Comparison of ENCODE assay signal across 29 cellular contexts in the genomic region with DNA sequence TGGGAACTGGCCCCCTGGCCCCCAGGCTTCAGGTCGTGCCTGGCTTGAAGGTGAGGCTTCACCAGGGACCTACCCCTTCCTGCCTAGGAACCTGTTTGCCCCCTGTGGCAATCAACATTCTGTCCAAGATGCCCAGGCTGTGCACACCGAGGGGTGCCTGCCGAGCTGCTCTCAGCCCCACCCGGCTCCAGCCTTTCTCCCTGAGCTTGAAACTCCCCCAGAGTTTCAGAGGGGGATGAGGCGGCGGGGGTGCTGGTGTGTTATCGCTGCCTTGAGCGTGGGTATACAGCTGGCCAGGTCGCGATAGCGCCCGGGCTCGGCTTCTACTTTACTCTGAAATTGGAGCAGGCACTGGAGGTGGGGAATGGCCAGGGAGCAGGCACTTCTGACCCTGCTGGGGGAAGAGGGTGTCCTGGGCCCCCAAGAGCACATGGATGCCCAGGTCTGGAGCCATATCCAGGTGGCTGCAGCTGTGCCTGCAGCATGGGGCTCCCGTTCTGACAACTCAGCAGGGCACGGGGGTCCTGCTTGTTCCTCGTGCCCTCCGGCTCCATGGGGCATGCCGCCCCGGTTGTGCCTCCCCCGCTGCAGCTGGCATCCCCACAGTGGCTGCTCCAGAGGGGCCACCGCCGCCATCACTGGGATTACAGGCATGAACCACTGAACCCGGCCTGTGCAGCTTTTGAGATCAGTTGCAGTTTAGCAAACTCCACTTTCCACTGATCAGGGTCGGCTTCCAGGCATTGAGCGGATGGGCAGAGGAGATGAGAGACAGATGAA. TPM values are rescaled to one million over a fixed set of nuclear protein-coding genes. Genes with fewer than 3 reads are reported as not detected.
"Had no signal": no experiment of that assay in that cellular context is flagged by ENCODE, and none has a peak within 500 bp of the region (broad histone marks: within the 10 kb centered on the region; RNA-seq: fewer than 3 reads in every experiment).

No MANE protein-coding gene starts in this region.

- H3K9me3 ChIP-seq: breast epithelium, gastrocnemius medialis, pancreas, prostate gland, vagina had no signal

- H3K4me3 ChIP-seq: breast epithelium, gastrocnemius medialis, lung, pancreas, prostate gland, SK-N-MC, vagina had no signal

- DNase-seq: activated CD4-positive, alpha-beta memory T cell treated with anti-CD3 and anti-CD28 coated beads for 36 hours; activated CD4-positive, alpha-beta T cell treated with anti-CD3 and anti-CD28 coated beads, Interleukin-2, amount 10 ng/mL, durations not matched to agents 24 days and 14 days; activated CD8-positive, alpha-beta memory T cell treated with anti-CD3 and anti-CD28 coated beads, Interleukin-2, amount 50 U/mL, for 4 hours; activated effector memory CD4-positive, alpha-beta T cell treated with anti-CD3 and anti-CD28 coated beads, Interleukin-2, amount 50 U/mL, for 16 hours; activated naive CD4-positive, alpha-beta T cell treated with anti-CD3 and anti-CD28 coated beads for 36 hours; activated T-cell treated with anti-CD3 and anti-CD28 coated beads, Interleukin-2, amount 50 U/mL, for 1 hour; amygdala; dermis blood vessel endothelial cell; effector CD4-positive, alpha-beta T cell; gastrocnemius medialis; glutamatergic neuron; hippocampal formation; mesendoderm; naive B cell; nucleus accumbens; stimulated activated CD4-positive, alpha-beta T cell treated with anti-CD3 and anti-CD28 coated beads, Interleukin-15, amount 100 ng/mL, for 24 hours; stimulated activated CD4-positive, alpha-beta T cell treated with anti-CD3 and anti-CD28 coated beads, Interleukin-2, amount 100 ng/mL, for 24 hours; stimulated activated naive CD4-positive, alpha-beta T cell; trophoblast cell had no signal

- H3K36me3 ChIP-seq: breast epithelium, gastrocnemius medialis, pancreas, prostate gland, vagina had no signal

- H3K27me3 ChIP-seq: breast epithelium, gastrocnemius medialis, pancreas, vagina had no signal

- H3K27ac ChIP-seq: breast epithelium, epithelial cell of prostate, gastrocnemius medialis, pancreas, prostate gland, SK-N-MC, vagina had no signal

- H3K4me1 ChIP-seq: breast epithelium, gastrocnemius medialis, pancreas, prostate gland, vagina had no signal

RNA-seq across cellular contexts. Expression of a gene that starts 29.8 kb away (rescaled TPM):
- total RNA-seq: activated naive CD4-positive, alpha-beta T cell treated with anti-CD3 and anti-CD28 coated beads for 36 hours; activated T-helper 1 cell treated with anti-CD3 and anti-CD28 coated beads, Interleukin-12 subunit alpha, Interleukin-12 subunit beta, Interleukin-2, Interleukin-4 antibody, amounts not matched to agents 30 ng/mL and 10 ng/mL and 1 ng/mL, durations not matched to agents 14 hours and 24 hours and 36 hours; kidney epithelial cell; T-helper 1 cell treated with Interleukin-12 subunit alpha and Interleukin-12 subunit beta and Interleukin-4 antibody, amounts not matched to agents 30 ng/mL and 1 ng/mL, for 36 hours had no signal
